In genomic region chr15:63764124-63764827, GRCh38 we compare ENCODE assay signal across 14 cellular contexts.
A peak's percentile ranks its signal among the peaks of the same experiment; 100 is the strongest.
DNase-seq lines count a peak whose midpoint lies in the region; ATAC-seq and TF ChIP-seq lines count a peak whose summit lies in the region.
"Had no signal": no experiment of that assay in that cellular context is flagged by ENCODE, and none has a peak within 500 bp of the region (broad histone marks: within the 10 kb centered on the region; RNA-seq: fewer than 3 reads in every experiment).

No MANE protein-coding gene starts in this region.

- no peak for ATAC-seq in naive thymus-derived CD8-positive, alpha-beta T cell
- ATAC-seq in GM18511 (IDR thresholded peaks at IDR 0.05; ENCODE audit: unreplicated experiment) (no peak), left cardiac atrium (no peak), HG02763 (IDR thresholded peaks at IDR 0.05; ENCODE audit: unreplicated experiment) (no peak)

- peak overlapping the region; percentile 32 to 65 (median 38) for H3K27ac Mint-ChIP-seq in CD4-positive, alpha-beta memory T cell
- H3K27ac Mint-ChIP-seq in brain, result peak overlapping the region; percentile 7 to 86 (median 30)
- peak overlapping the region in 9 of 10 donors; percentile 5 to 89 (median 60) for H3K27ac Mint-ChIP-seq in naive thymus-derived CD8-positive, alpha-beta T cell
- H3K27ac Mint-ChIP-seq: activated T-helper 1 cell treated with anti-CD3 and anti-CD28 coated beads, Interleukin-12 subunit alpha, Interleukin-12 subunit beta, Interleukin-2, Interleukin-4 antibody, amounts not matched to agents 30 ng/mL and 10 ng/mL and 1 ng/mL, durations not matched to agents 14 hours and 24 hours and 36 hours had no signal

- DNase-seq in CD4-positive, alpha-beta memory T cell, result no peak
- DNase-seq in HK-2 (ENCODE audit: unreplicated experiment) (peak; percentile 2), left cardiac atrium (no peak)
- no peak for DNase-seq in naive thymus-derived CD8-positive, alpha-beta T cell
- no peak for DNase-seq in stimulated activated CD4-positive, alpha-beta T cell treated with anti-CD3 and anti-CD28 coated beads, Interleukin-2, amount 100 ng/mL, for 48 hours
- DNase-seq: head of caudate nucleus; KG1; NCI-H2029 treated with DMSO at 0.1 percent for 48 hours; stimulated activated CD4-positive, alpha-beta T cell treated with anti-CD3 and anti-CD28 coated beads, Interleukin-4, amount 100 ng/mL, for 24 hours; stimulated activated naive CD4-positive, alpha-beta T cell treated with Interleukin-2 at 50 U/mL for 16 hours had no signal

- H3K9me3 ChIP-seq in CD4-positive, alpha-beta memory T cell (ENCODE audit: control insufficient read depth in 1 of 2, low read length in 2 of 2), result no peaks in the 10 kb centered on the region

- no peaks in the 10 kb centered on the region for H3K27me3 Mint-ChIP-seq in CD4-positive, alpha-beta memory T cell
- no peaks in the 10 kb centered on the region for H3K27me3 Mint-ChIP-seq in brain
- no peaks in the 10 kb centered on the region for H3K27me3 Mint-ChIP-seq in naive thymus-derived CD8-positive, alpha-beta T cell

- no peak overlapping the region for H3K27ac ChIP-seq in CD4-positive, alpha-beta memory T cell (ENCODE audit: low read depth, low read length)

- peak overlapping the region in 4 of 8 donors; percentile 8 to 59 (median 38) for H3K4me3 Mint-ChIP-seq in CD4-positive, alpha-beta memory T cell
- peak overlapping the region in 2 of 5 experiments; percentile 26 to 67 for H3K4me3 Mint-ChIP-seq in brain
- H3K4me3 Mint-ChIP-seq in naive thymus-derived CD8-positive, alpha-beta T cell, result peak overlapping the region in 7 of 10 donors; percentile 27 to 80 (median 45)
- H3K4me3 Mint-ChIP-seq: activated T-helper 1 cell treated with anti-CD3 and anti-CD28 coated beads, Interleukin-12 subunit alpha, Interleukin-12 subunit beta, Interleukin-2, Interleukin-4 antibody, amounts not matched to agents 30 ng/mL and 10 ng/mL and 1 ng/mL, durations not matched to agents 14 hours and 24 hours and 36 hours had no signal

- H3K4me1 Mint-ChIP-seq in CD4-positive, alpha-beta memory T cell, result peaks cover 42 to 63% (median 54%) of the 10 kb centered on the region in 4 donors
- H3K4me1 Mint-ChIP-seq in brain, result peaks cover 71% of the 10 kb centered on the region
- H3K4me1 Mint-ChIP-seq in naive thymus-derived CD8-positive, alpha-beta T cell, result peaks cover 34 to 72% (median 63%) of the 10 kb centered on the region in 4 donors

- CTCF ChIA-PET in CD4-positive, alpha-beta memory T cell (lab: Charles Lee; ENCODE audit: partially characterized antibody), result interaction anchor here (1.1 to 1.2 kb wide), 2 partner anchors 181 to 282 kb away, joined by 3 read pairs; partner anchors contain the start of gene DAPK2

- POLR2A ChIA-PET in CD4-positive, alpha-beta memory T cell (lab: Charles Lee; ENCODE audit: partially characterized antibody), result no interaction called here
- POLR2A ChIA-PET in naive thymus-derived CD8-positive, alpha-beta T cell (lab: Charles Lee), result interaction anchor here (0.6 to 1.0 kb wide), 3 partner anchors 9 to 750 kb away, joined by 4 read pairs; no protein-coding TSS in a partner anchor

- no peak for TF ChIP-seq CTCF in brain (conservative IDR thresholded peaks at IDR 0.05)

- H3K27me3 ChIP-seq in CD4-positive, alpha-beta memory T cell (ENCODE audit: insufficient read depth, low read length), result no peaks in the 10 kb centered on the region

- peaks cover 8 to 28% of the 10 kb centered on the region in 2 donors for H3K36me3 Mint-ChIP-seq in CD4-positive, alpha-beta memory T cell
- H3K36me3 Mint-ChIP-seq in brain, result peaks cover 31% of the 10 kb centered on the region
- peaks cover 0 to 35% (median 12%) of the 10 kb centered on the region in 3 donors for H3K36me3 Mint-ChIP-seq in naive thymus-derived CD8-positive, alpha-beta T cell

- H3K9me3 Mint-ChIP-seq in CD4-positive, alpha-beta memory T cell, result peaks cover 0 to 1% (median 0%) of the 10 kb centered on the region in 8 donors
- no peaks in the 10 kb centered on the region for H3K9me3 Mint-ChIP-seq in brain
- H3K9me3 Mint-ChIP-seq in naive thymus-derived CD8-positive, alpha-beta T cell, result no peaks in the 10 kb centered on the region
- H3K9me3 Mint-ChIP-seq: activated T-helper 1 cell treated with anti-CD3 and anti-CD28 coated beads, Interleukin-12 subunit alpha, Interleukin-12 subunit beta, Interleukin-2, Interleukin-4 antibody, amounts not matched to agents 30 ng/mL and 10 ng/mL and 1 ng/mL, durations not matched to agents 14 hours and 24 hours and 36 hours had no signal

- H3K4me3 ChIP-seq in CD4-positive, alpha-beta memory T cell (ENCODE audit: low read length in 2 of 2), result no peak overlapping the region

- intact Hi-C loops in CD4-positive, alpha-beta memory T cell (cut with micrococcal nuclease), result no loop called here
- intact Hi-C loops in left cardiac atrium (cut with DNase I), result no loop called here

- no peaks in the 10 kb centered on the region for H3K36me3 ChIP-seq in CD4-positive, alpha-beta memory T cell (ENCODE audit: insufficient read depth, low read length)

- peaks cover 42% of the 10 kb centered on the region for H3K4me1 ChIP-seq in CD4-positive, alpha-beta memory T cell (ENCODE audit: insufficient read depth, low read length)
